ENCODE assay signal across 15 cellular contexts in the genomic region with DNA sequence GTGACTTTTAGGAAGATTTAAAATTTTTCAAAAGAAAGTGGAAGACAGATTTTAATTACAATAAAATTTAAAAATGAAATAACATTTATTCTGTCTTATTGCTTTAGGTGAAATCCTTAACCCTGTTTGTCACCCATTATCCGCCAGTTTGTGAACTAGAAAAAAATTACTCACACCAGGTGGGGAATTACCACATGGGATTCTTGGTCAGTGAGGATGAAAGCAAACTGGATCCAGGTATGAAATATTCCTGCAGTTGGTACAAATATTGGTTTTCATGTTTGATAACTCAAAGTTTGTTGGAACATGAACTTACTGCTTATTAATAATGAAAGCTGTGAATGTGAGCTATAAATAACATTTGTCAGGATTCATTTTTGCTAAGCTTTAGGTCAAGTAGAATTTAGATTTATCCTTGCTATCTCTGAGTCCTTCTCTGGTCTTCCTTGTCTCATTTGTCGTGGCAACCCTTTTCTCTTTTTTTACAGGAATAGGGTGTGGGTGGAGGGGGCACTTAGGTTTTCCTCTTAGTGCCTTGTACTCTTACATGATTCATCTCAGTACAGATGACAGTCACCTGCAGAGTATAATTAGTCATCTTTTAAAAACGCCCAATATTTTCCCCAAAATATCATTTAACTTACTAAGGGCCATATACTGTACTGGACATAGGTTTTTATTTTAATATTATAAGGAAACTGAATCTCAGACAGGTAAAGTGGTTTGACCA.
A peak's percentile ranks its signal among the peaks of the same experiment; 100 is the strongest.
DNase-seq lines count a peak whose midpoint lies in the region; ATAC-seq, FAIRE-seq and TF ChIP-seq lines count a peak whose summit lies in the region.
"Had no signal": no experiment of that assay in that cellular context is flagged by ENCODE, and none has a peak within 500 bp of the region (broad histone marks: within the 10 kb centered on the region; RNA-seq: fewer than 3 reads in every experiment).

No MANE protein-coding gene starts in this region.

- no peak overlapping the region for H3K27ac ChIP-seq in PC-3 (ENCODE audit: low read length)
- H3K27ac ChIP-seq in neuronal stem cell (replicated peaks; ENCODE audit: low read length), result no peak overlapping the region
- H3K27ac ChIP-seq in pancreas, result no peak overlapping the region
- H3K27ac ChIP-seq: breast epithelium, C4-2B had no signal

- H3K27me3 ChIP-seq in GM06990 (replicated peaks; ENCODE audit: control insufficient read depth, insufficient read depth, low read length) (no peaks in the 10 kb centered on the region), PC-3 (ENCODE audit: low read length) (no peaks in the 10 kb centered on the region), neuronal stem cell (ENCODE audit: control insufficient read depth in 3 of 3, insufficient read depth in 3 of 3, low read depth in 1 of 3, low read length in 3 of 3) (no peaks in the 10 kb centered on the region), pancreas (no peaks in the 10 kb centered on the region)
- H3K27me3 ChIP-seq: breast epithelium had no signal

- no peak overlapping the region for H2AK5ac ChIP-seq in neuronal stem cell (ENCODE audit: low read depth, low read length)

- no peak overlapping the region for H3K4me3 ChIP-seq in GM06990 (replicated peaks; ENCODE audit: low read depth, low read length)
- H3K4me3 ChIP-seq in PC-3 (ENCODE audit: low read length), result no peak overlapping the region
- H3K4me3 ChIP-seq in neuronal stem cell (ENCODE audit: low read length in 2 of 2), result no peak overlapping the region
- no peak overlapping the region for H3K4me3 ChIP-seq in pancreas
- H3K4me3 ChIP-seq: breast epithelium had no signal

- H3K9me2 ChIP-seq in PC-3 (replicated peaks; ENCODE audit: low read length), result no peaks in the 10 kb centered on the region

- H2BK15ac ChIP-seq in neuronal stem cell (ENCODE audit: low read length), result no peak overlapping the region

- ATAC-seq in GM18858 (IDR thresholded peaks at IDR 0.05; ENCODE audit: unreplicated experiment) (peak; percentile 79), HG02678 (IDR thresholded peaks at IDR 0.05; ENCODE audit: unreplicated experiment) (peak; percentile 72), PC-3 (peak; percentile 53), pancreas (no peak)
- ATAC-seq: Panc1 had no signal

- no peak overlapping the region for H3K14ac ChIP-seq in neuronal stem cell (ENCODE audit: low read length)

- H4K20me1 ChIP-seq in PC-3 (ENCODE audit: low read length), result no peaks in the 10 kb centered on the region

- H4K91ac ChIP-seq in neuronal stem cell (ENCODE audit: low read depth, low read length, poor library complexity), result no peak overlapping the region

- no peaks in the 10 kb centered on the region for H3F3A ChIP-seq in PC-3 (ENCODE audit: low read length, unreplicated experiment)

- H4K8ac ChIP-seq in neuronal stem cell (ENCODE audit: low read depth, low read length), result no peak overlapping the region

- FAIRE-seq in pancreas (lab: Jason Lieb, UNC), result no peak

- POLR2A ChIA-PET in PC-3 (lab: Charles Lee; ENCODE audit: unreplicated experiment), result interaction anchor here (0.6 kb wide), 1 partner anchor 29 kb away, joined by 3 read pairs; no protein-coding TSS in a partner anchor

- H2BK120ac ChIP-seq in neuronal stem cell (ENCODE audit: low read depth, low read length), result no peak overlapping the region

- TF ChIP-seq CTCF in GM06990 (IDR thresholded peaks at IDR 0.05; ENCODE audit: insufficient read depth, low read length, poor library complexity, severe bottlenecking), result no peak
- no peak for TF ChIP-seq CTCF in PC-3 (conservative IDR thresholded peaks at IDR 0.05; ENCODE audit: low read depth, low read length)
- TF ChIP-seq CTCF in pancreas (IDR thresholded peaks at IDR 0.05), result no peak

- no peak overlapping the region for H2BK5ac ChIP-seq in neuronal stem cell (ENCODE audit: low read length)

- H3K36me3 ChIP-seq in GM06990 (ENCODE audit: control insufficient read depth, insufficient read depth, low read length), result peaks cover 2% of the 10 kb centered on the region
- H3K36me3 ChIP-seq in PC-3 (ENCODE audit: low read depth, low read length), result peaks cover 5% of the 10 kb centered on the region; the same call in 1 of the 2 replicates
- no peaks in the 10 kb centered on the region for H3K36me3 ChIP-seq in neuronal stem cell (replicated peaks in 1 of 2; ENCODE audit: control insufficient read depth in 2 of 2, insufficient read depth in 2 of 2, low read length in 2 of 2)
- peaks cover 0 to 5% (median 0%) of the 10 kb centered on the region in 3 donors for H3K36me3 ChIP-seq in pancreas
- H3K36me3 ChIP-seq: breast epithelium had no signal

- no peak overlapping the region for H3K18ac ChIP-seq in neuronal stem cell (ENCODE audit: low read length)

- H3K4ac ChIP-seq in neuronal stem cell (ENCODE audit: low read length), result no peak overlapping the region

- CTCF ChIA-PET in PC-3 (lab: Charles Lee), result no interaction called here

- intact Hi-C loops in PC-3 (cut with micrococcal nuclease) (no loop called here), pancreas (cut with DNase I) (no loop called here)

- H2BK12ac ChIP-seq in neuronal stem cell (ENCODE audit: low read length), result no peak overlapping the region

- no TSS peak for BruUV-seq in PC-3 (replicated peaks; lab: Mats Ljungman, UMichigan)

- no peaks in the 10 kb centered on the region for H3K79me1 ChIP-seq in neuronal stem cell (ENCODE audit: low read depth, low read length)

- DNase-seq in GM06990 (ENCODE audit: extremely low read depth, insufficient read length) (peak; percentile 15), PC-3 (peak; percentile 28), neuronal stem cell (ENCODE audit: low spot score) (no peak), pancreas (no peak), NCI-H774 (lab: John Stamatoyannopoulos, UW) (no peak)
- DNase-seq in effector CD4-positive, alpha-beta T cell, result no peak
- DNase-seq: activated CD8-positive, alpha-beta memory T cell treated with anti-CD3 and anti-CD28 coated beads, Interleukin-2, amount 50 U/mL, for 4 hours; KBM-7; occipital lobe; T1000 had no signal

- H3K9me3 ChIP-seq in PC-3 (ENCODE audit: low read length), result no peaks in the 10 kb centered on the region
- H3K9me3 ChIP-seq in neuronal stem cell (replicated peaks in 1 of 2; ENCODE audit: control insufficient read depth in 2 of 2, insufficient read depth in 1 of 2, low read depth in 1 of 2, low read length in 2 of 2), result no peaks in the 10 kb centered on the region
- no peaks in the 10 kb centered on the region for H3K9me3 ChIP-seq in pancreas
- H3K9me3 ChIP-seq: breast epithelium had no signal

- H3K4me1 ChIP-seq in PC-3 (ENCODE audit: insufficient read depth, low read length), result peaks cover 6% of the 10 kb centered on the region; the same call in 1 of the 2 replicates
- H3K4me1 ChIP-seq in neuronal stem cell (ENCODE audit: control insufficient read depth in 2 of 2, insufficient read depth in 1 of 2, low read depth in 1 of 2, low read length in 2 of 2), result no peaks in the 10 kb centered on the region
- H3K4me1 ChIP-seq in pancreas, result no peaks in the 10 kb centered on the region
- H3K4me1 ChIP-seq: breast epithelium had no signal

- H3K4me2 ChIP-seq in PC-3 (ENCODE audit: low read length) (no peak overlapping the region), neuronal stem cell (ENCODE audit: insufficient read depth, low read length, poor library complexity, severe bottlenecking) (no peak overlapping the region)

- no CpG with 5 or more reads among the region's 3 CpGs for WGBS in neuronal stem cell (ENCODE audit: extremely low coverage in 2 of 2, insufficient read length in 2 of 2, insufficient replicate concordance in 1 of 2), 2 donors
- WGBS in pancreas, 2 donors, result 82 to 85% methylated on average over 3 of the region's 3 CpGs

- H3K79me2 ChIP-seq in PC-3 (ENCODE audit: low read length), result no peaks in the 10 kb centered on the region

- H3K23ac ChIP-seq in neuronal stem cell (ENCODE audit: low read depth, low read length, poor library complexity), result no peak overlapping the region

- H2AFZ ChIP-seq in PC-3 (ENCODE audit: low read length) (no peak overlapping the region), neuronal stem cell (ENCODE audit: low read length) (no peak overlapping the region)

- H3K9ac ChIP-seq in PC-3 (ENCODE audit: low read length) (no peak overlapping the region), neuronal stem cell (ENCODE audit: low read depth, low read length, poor library complexity) (no peak overlapping the region)

Comparison
In these comparisons a context has a peak if more than half of its experiments do, and no peak if none do; other contexts are left out.
1. DNase-seq: peak in GM06990 (single experiment) and PC-3 (single experiment); none in neuronal stem cell (single experiment), effector CD4-positive, alpha-beta T cell (single experiment), pancreas (0 of 6) and NCI-H774 (single experiment).
2. ATAC-seq: peak in GM18858 (single experiment), HG02678 (single experiment) and PC-3 (single experiment); none in pancreas (0 of 4).